In the genomic region with DNA sequence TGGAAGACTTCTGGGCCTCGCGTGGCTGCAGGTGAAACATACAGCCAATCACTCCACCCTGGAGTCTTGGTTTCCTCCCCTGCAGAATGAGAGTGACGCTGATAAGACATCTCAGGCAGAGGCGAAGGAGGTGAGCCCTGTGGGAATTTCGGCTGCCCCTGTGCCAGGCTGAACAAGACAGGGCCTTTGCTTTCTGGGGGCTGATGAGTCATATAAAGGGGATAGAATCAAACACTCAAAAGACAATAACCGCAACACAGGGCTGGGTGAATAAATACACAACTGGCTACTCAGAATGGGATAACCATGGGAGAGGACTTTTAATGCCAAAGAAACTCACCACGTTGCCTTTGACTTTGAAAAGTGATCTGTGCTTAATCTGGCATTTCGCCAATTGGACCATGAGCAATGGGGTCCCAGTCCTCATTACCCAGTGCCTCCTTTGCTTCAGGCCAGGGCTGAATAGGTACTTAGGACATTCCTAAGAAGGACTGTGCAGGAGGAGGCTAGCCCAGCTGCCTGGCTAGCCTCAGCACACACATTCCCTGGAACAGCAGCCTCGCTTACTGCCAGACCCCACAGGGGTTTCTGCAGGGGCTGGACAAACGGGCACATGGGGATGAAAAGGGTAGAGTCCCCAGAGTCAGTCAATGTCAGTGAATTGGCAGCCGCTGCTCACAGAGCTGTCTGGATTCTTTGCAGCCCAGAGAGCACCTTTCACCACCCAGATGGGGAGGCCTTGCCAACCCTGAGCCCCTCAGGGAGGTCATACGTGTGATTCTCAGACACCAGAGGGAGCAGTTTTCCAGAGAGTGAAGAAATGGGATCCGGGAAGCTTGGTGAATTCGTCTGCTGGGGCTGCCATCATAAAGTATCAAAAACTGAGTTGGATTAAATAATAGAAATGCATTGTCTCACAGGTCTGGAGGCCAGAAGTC, we compare ENCODE assay signal across 10 cellular contexts.
DNase-seq lines count a peak whose midpoint lies in the region; ATAC-seq and TF ChIP-seq lines count a peak whose summit lies in the region.
"Had no signal": no experiment of that assay in that cellular context is flagged by ENCODE, and none has a peak within 500 bp of the region (broad histone marks: within the 10 kb centered on the region; RNA-seq: fewer than 3 reads in every experiment).

No MANE protein-coding gene starts in this region.

- peaks cover 15% of the 10 kb centered on the region for H3K36me3 Mint-ChIP-seq in HFFc6 (ENCODE audit: low read depth)
- no peaks in the 10 kb centered on the region for H3K36me3 Mint-ChIP-seq in CD4-positive, alpha-beta memory T cell

- intact Hi-C loops in CD4-positive, alpha-beta memory T cell (cut with micrococcal nuclease) = no loop called here

- no peaks in the 10 kb centered on the region for H3K9me3 Mint-ChIP-seq in HFFc6
- H3K9me3 Mint-ChIP-seq in CD4-positive, alpha-beta memory T cell = no peaks in the 10 kb centered on the region
- H3K9me3 Mint-ChIP-seq: stimulated activated naive CD8-positive, alpha-beta T cell treated with anti-CD3 and anti-CD28 coated beads, Interleukin-15, Interleukin-2, amounts not matched to agents 100 ng/mL and 50 ng/mL, for 24 hours had no signal

- DNase-seq in BE2C (peak; percentile 71), HFFc6 (peak; percentile 40), left kidney (ENCODE audit: low read depth, low spot score) (peak; percentile 70), midbrain (lab: John Stamatoyannopoulos, UW) (no peak), NCI-H2107 (lab: John Stamatoyannopoulos, UW) (no peak)
- DNase-seq in CD4-positive, alpha-beta memory T cell = no peak
- DNase-seq: left cardiac atrium had no signal

- peaks cover 51% of the 10 kb centered on the region for H3K4me1 Mint-ChIP-seq in HFFc6 (ENCODE audit: low read depth)
- no peaks in the 10 kb centered on the region for H3K4me1 Mint-ChIP-seq in CD4-positive, alpha-beta memory T cell

- no peak overlapping the region for H3K4me3 Mint-ChIP-seq in HFFc6
- H3K4me3 Mint-ChIP-seq in CD4-positive, alpha-beta memory T cell = no peak overlapping the region
- H3K4me3 Mint-ChIP-seq: stimulated activated naive CD8-positive, alpha-beta T cell treated with anti-CD3 and anti-CD28 coated beads, Interleukin-15, Interleukin-2, amounts not matched to agents 100 ng/mL and 50 ng/mL, for 24 hours had no signal

- POLR2A ChIA-PET in CD4-positive, alpha-beta memory T cell (lab: Charles Lee; ENCODE audit: partially characterized antibody) = no interaction called here

- peaks cover 4% of the 10 kb centered on the region for H3K4me1 ChIP-seq in BE2C
- H3K4me1 ChIP-seq in CD4-positive, alpha-beta memory T cell (ENCODE audit: insufficient read depth, low read length) = no peaks in the 10 kb centered on the region

- H3K36me3 ChIP-seq in BE2C = no peaks in the 10 kb centered on the region
- no peaks in the 10 kb centered on the region for H3K36me3 ChIP-seq in CD4-positive, alpha-beta memory T cell (ENCODE audit: insufficient read depth, low read length)

- H3K27me3 Mint-ChIP-seq in HFFc6 (ENCODE audit: insufficient read depth) = no peaks in the 10 kb centered on the region
- H3K27me3 Mint-ChIP-seq in CD4-positive, alpha-beta memory T cell = peaks cover 0 to 4% of the 10 kb centered on the region in 2 donors
- H3K27me3 Mint-ChIP-seq: stimulated activated naive CD8-positive, alpha-beta T cell treated with anti-CD3 and anti-CD28 coated beads, Interleukin-15, Interleukin-2, amounts not matched to agents 100 ng/mL and 50 ng/mL, for 24 hours had no signal

- no peaks in the 10 kb centered on the region for H3K27me3 ChIP-seq in BE2C
- H3K27me3 ChIP-seq in CD4-positive, alpha-beta memory T cell (ENCODE audit: insufficient read depth, low read length) = no peaks in the 10 kb centered on the region

- peak overlapping the region; percentile 75 for H3K27ac ChIP-seq in VCaP
- no peak overlapping the region for H3K27ac ChIP-seq in CD4-positive, alpha-beta memory T cell (ENCODE audit: low read depth, low read length)

- peak overlapping the region; percentile 5; the same call in 1 of the 2 replicates for H3K27ac Mint-ChIP-seq in HFFc6
- no peak overlapping the region for H3K27ac Mint-ChIP-seq in CD4-positive, alpha-beta memory T cell
- H3K27ac Mint-ChIP-seq: stimulated activated naive CD8-positive, alpha-beta T cell treated with anti-CD3 and anti-CD28 coated beads, Interleukin-15, Interleukin-2, amounts not matched to agents 100 ng/mL and 50 ng/mL, for 24 hours had no signal

- ATAC-seq in HG02571 (IDR thresholded peaks at IDR 0.05; ENCODE audit: unreplicated experiment) = no peak

- CTCF ChIA-PET in CD4-positive, alpha-beta memory T cell (lab: Charles Lee; ENCODE audit: partially characterized antibody) = no interaction called here

- H3K9me3 ChIP-seq in BE2C = no peaks in the 10 kb centered on the region
- no peaks in the 10 kb centered on the region for H3K9me3 ChIP-seq in CD4-positive, alpha-beta memory T cell (ENCODE audit: control insufficient read depth in 1 of 2, low read length in 2 of 2)

- TF ChIP-seq CTCF in BE2C (IDR thresholded peaks at IDR 0.05; ENCODE audit: low read depth, low read length) (peak; percentile 75), HFFc6 (IDR thresholded peaks at IDR 0.05) (peak; percentile 80), VCaP (conservative IDR thresholded peaks at IDR 0.05) (peak; percentile 66)

- H3K4me3 ChIP-seq in BE2C (ENCODE audit: low read depth, low read length) = no peak overlapping the region
- H3K4me3 ChIP-seq in CD4-positive, alpha-beta memory T cell (ENCODE audit: low read length in 2 of 2) = no peak overlapping the region

Comparison
In these comparisons a context has a peak if more than half of its experiments do, and no peak if none do; other contexts are left out.
1. DNase-seq: peak in BE2C (single experiment), HFFc6 (single experiment) and left kidney (single experiment); none in CD4-positive, alpha-beta memory T cell (0 of 5), midbrain (single experiment) and NCI-H2107 (single experiment).
2. Peak in every context shown above with its lines, with median percentiles within 50 percentile points of each other: CTCF ChIP-seq.